Comparison of ENCODE assay signal across 8 cellular contexts in genomic region chr10:70232155-70232858, GRCh38. TPM values are rescaled to one million over a fixed set of nuclear protein-coding genes. Genes with fewer than 3 reads are reported as not detected.
DNase-seq lines count a peak whose midpoint lies in the region; ATAC-seq and TF ChIP-seq lines count a peak whose summit lies in the region.

No MANE protein-coding gene starts in this region.

- peak overlapping the region; percentile 92 for H2AFZ ChIP-seq in GM23248

- no peaks in the 10 kb centered on the region for H3K9me3 ChIP-seq in A673 (ENCODE audit: low read depth, low read length, poor library complexity, severe bottlenecking)
- no peaks in the 10 kb centered on the region for H3K9me3 ChIP-seq in GM23248 (ENCODE audit: low read depth)
- H3K9me3 ChIP-seq in adipocyte (ENCODE audit: control insufficient read depth, low read length), result no peaks in the 10 kb centered on the region
- no peaks in the 10 kb centered on the region for H3K9me3 ChIP-seq in left ventricle myocardium inferior (replicated peaks)

- H3K4me2 ChIP-seq in GM23248 (ENCODE audit: unreplicated experiment), result peak overlapping the region; percentile 83

- BruUV-seq in A673 (replicated peaks; lab: Mats Ljungman, UMichigan), result no TSS peak

- peaks cover 32% of the 10 kb centered on the region for H3K36me3 ChIP-seq in A673 (ENCODE audit: insufficient read depth, low read length, poor library complexity, severe bottlenecking)
- no peaks in the 10 kb centered on the region for H3K36me3 ChIP-seq in GM23248 (ENCODE audit: low read depth)
- H3K36me3 ChIP-seq in adipocyte (ENCODE audit: control insufficient read depth, insufficient read depth, low read length, severe bottlenecking), result peaks cover 29% of the 10 kb centered on the region
- H3K36me3 ChIP-seq in left ventricle myocardium inferior, result peaks cover 22% of the 10 kb centered on the region

- POLR2A ChIA-PET in A673 (lab: Charles Lee; ENCODE audit: low non-redundant PET), result interaction anchor here (0.6 kb wide), 1 partner anchor 164 kb away, joined by 5 read pairs; no protein-coding TSS in a partner anchor

- no peaks in the 10 kb centered on the region for H4K20me1 ChIP-seq in GM23248 (ENCODE audit: insufficient read depth)

- WGBS in GM23248 (ENCODE audit: low coverage in 1 of 2, low lambda C conversion rate in 2 of 2, missing lambda C conversion rate in 2 of 2), 2 experiments, result 2 to 3% methylated on average over 39 of the region's 39 CpGs

- in situ Hi-C loops in GM23248 (cut with MboI), result no loop called here

- peak overlapping the region; percentile 83 for H3K9ac ChIP-seq in GM23248
- peak overlapping the region; percentile 96 for H3K9ac ChIP-seq in adipocyte (ENCODE audit: low read length)

- H3K9me2 ChIP-seq in GM23248 (ENCODE audit: insufficient read depth), result no peaks in the 10 kb centered on the region

- peaks cover 18% of the 10 kb centered on the region for H3F3A ChIP-seq in GM23248 (ENCODE audit: insufficient read depth)

- H3K27me3 ChIP-seq in A673 (replicated peaks; ENCODE audit: insufficient read depth, low read depth, low read length, poor library complexity) (no peaks in the 10 kb centered on the region), GM23248 (replicated peaks; ENCODE audit: insufficient read depth) (no peaks in the 10 kb centered on the region), adipocyte (replicated peaks; ENCODE audit: control insufficient read depth, insufficient read depth, low read length) (no peaks in the 10 kb centered on the region), left ventricle myocardium inferior (ENCODE audit: low read depth) (no peaks in the 10 kb centered on the region)

- H3K4me1 ChIP-seq in A673 (ENCODE audit: insufficient read depth, low read length, poor library complexity, severe bottlenecking) (peaks cover 12% of the 10 kb centered on the region), GM23248 (ENCODE audit: insufficient read depth) (peaks cover 29% of the 10 kb centered on the region), adipocyte (ENCODE audit: control insufficient read depth, insufficient read depth, low read length) (peaks cover 36% of the 10 kb centered on the region), left ventricle myocardium inferior (peaks cover 59% of the 10 kb centered on the region)

- DNase-seq in A673 (ENCODE audit: low spot score) (peak; percentile 43), GM23248 (peak; percentile 71), RKO (ENCODE audit: low spot score) (peak; percentile 75), adipocyte (ENCODE audit: low read depth) (peak; percentile 77), left ventricle myocardium inferior (peak; percentile 31), renal cortical epithelial cell (ENCODE audit: low read depth) (peak; percentile 73)

- intact Hi-C loops in A673 (cut with micrococcal nuclease; ENCODE audit: unreplicated experiment), result no loop called here
- intact Hi-C loops in left ventricle myocardium inferior (cut with micrococcal nuclease), result no loop called here

- CTCF ChIA-PET in A673 (lab: Charles Lee), result interaction anchor here (0.6 to 1.4 kb wide), 2 partner anchors 11 to 132 kb away, joined by 3 to 5 read pairs; no protein-coding TSS in a partner anchor

- H3K4me3 ChIP-seq in A673 (ENCODE audit: low read depth, low read length, poor library complexity, severe bottlenecking) (peak overlapping the region; percentile 88), GM23248 (peak overlapping the region; percentile 91), adipocyte (ENCODE audit: low read length) (peak overlapping the region; percentile 95), left ventricle myocardium inferior (peak overlapping the region; percentile 84)

- H3K27ac ChIP-seq in A673 (ENCODE audit: low read depth, low read length, poor library complexity, severe bottlenecking) (peak overlapping the region; percentile 86), GM23248 (0 out of 2 replicates have a peak overlapping the region, but pooled peaks have one; percentile 3), left ventricle myocardium inferior (replicated peaks) (peak overlapping the region; percentile 84)

- H3K79me2 ChIP-seq in GM23248 (ENCODE audit: insufficient read depth), result peaks cover 43% of the 10 kb centered on the region

- ATAC-seq in GM18861 (IDR thresholded peaks at IDR 0.05; ENCODE audit: unreplicated experiment) (no peak), GM21529 (IDR thresholded peaks at IDR 0.05; ENCODE audit: unreplicated experiment) (no peak)

- TF ChIP-seq CTCF in A673 (conservative IDR thresholded peaks at IDR 0.05; ENCODE audit: low read depth, low read length) (no peak), left ventricle myocardium inferior (IDR thresholded peaks at IDR 0.05; ENCODE audit: borderline replicate concordance) (no peak)

RNA-seq across cellular contexts. Expression of gene PPA1, which starts 0.9 kb away (rescaled TPM):
- 322 and 351 TPM in 2 replicates for total RNA-seq in A673 (2021)
- 105 and 117 TPM in 2 replicates for total RNA-seq in GM23248 (2014; rRNA removed; shearing (Covaris generic))
- 103 and 110 TPM in 2 replicates for polyA plus RNA-seq in GM23248 (2016; fragmentation: Nextera tagmentation; extraction: Ambion mirVana)
- total RNA-seq in left ventricle myocardium inferior, result 99.9 TPM
- total RNA-seq in renal cortical epithelial cell, result 303 and 587 TPM in 2 replicates

RNA-seq across cellular contexts. Expression of gene NPFFR1, which starts 51.5 kb away (rescaled TPM):
- total RNA-seq in A673 (2021) (0.02 TPM in 1 of 2 replicates, not detected in the other), left ventricle myocardium inferior (not detected), renal cortical epithelial cell (under 0.01 TPM in 1 of 2 replicates, not detected in the other)
- total RNA-seq in GM23248 (2014; rRNA removed; shearing (Covaris generic)), result not detected in 2 replicates
- polyA plus RNA-seq in GM23248 (2016; fragmentation: Nextera tagmentation; extraction: Ambion mirVana), result not detected in 2 replicates

Comparison
In these comparisons a context has a peak if more than half of its experiments do, and no peak if none do; other contexts are left out.
1. H3K27ac ChIP-seq: peak in every context shown above with its lines; median percentile 86 in A673; 84 in left ventricle myocardium inferior; 3 in GM23248.